Comparison of ENCODE assay signal across 1 cellular context in genomic region chr9:135488527-135488926, GRCh38.
TF ChIP-seq lines count a peak whose summit lies in the region.

No MANE protein-coding gene starts in this region.

TF ChIP-seq in K562, 482 proteins besides CTCF, POLR2A, EP300 and RAD21:
- TF ChIP-seq CBFA2T3 (IDR thresholded peaks at IDR 0.05): no peak
TF ChIP-seq in K562: peak in this region for 0.
